ENCODE assay signal across 22 cellular contexts in the genomic region with DNA sequence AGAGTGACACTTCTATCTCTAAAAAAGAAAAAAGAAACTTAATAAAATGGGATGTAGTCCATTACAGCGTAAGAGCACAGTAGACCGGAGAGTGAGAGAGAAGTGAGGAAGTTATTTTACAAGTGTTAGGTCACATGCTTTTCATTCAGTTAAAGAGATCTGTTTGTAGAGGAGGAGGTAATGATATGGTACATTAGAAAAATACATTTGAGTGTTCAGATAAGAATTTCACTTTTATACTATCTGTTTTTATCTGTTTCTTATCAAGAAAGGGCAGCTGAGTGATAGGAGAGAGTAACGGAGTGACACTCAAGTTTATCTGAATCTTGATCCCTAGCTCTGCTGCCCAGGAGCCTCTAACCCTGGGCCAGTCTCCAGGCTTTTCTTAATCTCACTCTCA. TPM values are rescaled to one million over a fixed set of nuclear protein-coding genes. Genes with fewer than 3 reads are reported as not detected.
DNase-seq lines count a peak whose midpoint lies in the region; ATAC-seq and TF ChIP-seq lines count a peak whose summit lies in the region.
"Had no signal": no experiment of that assay in that cellular context is flagged by ENCODE, and none has a peak within 500 bp of the region (broad histone marks: within the 10 kb centered on the region; RNA-seq: fewer than 3 reads in every experiment).

No MANE protein-coding gene starts in this region.

- in situ Hi-C loops in gastrocnemius medialis (cut with MboI; ENCODE audit: low sequenced_read_pairs in 4 of 4): no loop called here

- H3K14ac ChIP-seq in trophoblast cell (ENCODE audit: low read length): no peak overlapping the region

- H2AFZ ChIP-seq in Loucy (ENCODE audit: low read length) (no peak overlapping the region), trophoblast cell (ENCODE audit: insufficient read depth, low read length, poor library complexity) (no peak overlapping the region)

- H3K4me1 ChIP-seq in Loucy (ENCODE audit: insufficient read depth, low read length, poor library complexity, severe bottlenecking) (peaks cover 88% of the 10 kb centered on the region), endocrine pancreas (ENCODE audit: control insufficient read depth, insufficient read depth, low read length) (peaks cover 28% of the 10 kb centered on the region), gastrocnemius medialis (peaks cover 62 to 78% of the 10 kb centered on the region in 2 donors), trophoblast cell (ENCODE audit: control insufficient read depth in 1 of 2, insufficient read depth in 2 of 2, low read length in 2 of 2) (peaks cover 8 to 21% of the 10 kb centered on the region in 2 experiments), foreskin keratinocyte (peaks cover 46% of the 10 kb centered on the region)

- TF ChIP-seq POLR2A in gastrocnemius medialis (IDR thresholded peaks at IDR 0.05): no peak

- H2BK5ac ChIP-seq in trophoblast cell (ENCODE audit: low read depth, low read length, poor library complexity): no peak overlapping the region

- no peak overlapping the region for H4K8ac ChIP-seq in trophoblast cell (ENCODE audit: low read depth, low read length)

- H3K36me3 ChIP-seq in Loucy (ENCODE audit: insufficient read depth, low read length): no peaks in the 10 kb centered on the region
- H3K36me3 ChIP-seq in endocrine pancreas (ENCODE audit: control insufficient read depth, insufficient read depth, low read length): no peaks in the 10 kb centered on the region
- H3K36me3 ChIP-seq in gastrocnemius medialis: no peaks in the 10 kb centered on the region
- H3K36me3 ChIP-seq in trophoblast cell (ENCODE audit: control insufficient read depth in 1 of 2, insufficient read depth in 2 of 2, low read length in 2 of 2): no peaks in the 10 kb centered on the region
- H3K36me3 ChIP-seq: pancreas had no signal

- H3K4me3 ChIP-seq in Loucy (ENCODE audit: low read length, poor library complexity, severe bottlenecking) (peak overlapping the region; percentile 11), endocrine pancreas (ENCODE audit: control insufficient read depth, insufficient read depth, low read length) (peak overlapping the region; percentile 7), gastrocnemius medialis (no peak overlapping the region), trophoblast cell (ENCODE audit: low read depth, low read length) (no peak overlapping the region)
- H3K4me3 ChIP-seq: pancreas had no signal

- no peak for TF ChIP-seq CTCF in Loucy (conservative IDR thresholded peaks at IDR 0.05; ENCODE audit: low read length)
- no peak for TF ChIP-seq CTCF in gastrocnemius medialis (IDR thresholded peaks at IDR 0.05 in 4 of 5, conservative IDR thresholded peaks at IDR 0.05 in 1 of 5)
- no peak for TF ChIP-seq CTCF in foreskin keratinocyte (conservative IDR thresholded peaks at IDR 0.05)

- peak; percentile 68 for DNase-seq in CD1c-positive myeloid dendritic cell (ENCODE audit: extremely low spot score)
- no peak for DNase-seq in gastrocnemius medialis
- DNase-seq in trophoblast cell: no peak
- no peak for DNase-seq in foreskin keratinocyte
- DNase-seq in NCI-H524 treated with DMSO at 0.1 percent for 48 hours (lab: John Stamatoyannopoulos, UW): no peak
- DNase-seq: activated CD8-positive, alpha-beta T cell treated with anti-CD3 and anti-CD28 coated beads for 36 hours; activated naive CD4-positive, alpha-beta T cell treated with anti-CD3 and anti-CD28 coated beads, Interleukin-2, amount 10 ng/mL, durations not matched to agents 7 days and 5 days; activated T-cell treated with anti-CD3 and anti-CD28 coated beads, Interleukin-2, amount 50 U/mL, for 1 hour; anterior cingulate cortex; immature natural killer cell; IMR-90; naive B cell; NCI-H2029 treated with DMSO at 0.1 percent for 48 hours; NCI-H446 treated with DMSO at 0.1 percent for 48 hours; pancreas; SHP77; small intestine; stimulated activated CD4-positive, alpha-beta T cell treated with anti-CD3 and anti-CD28 coated beads, Interleukin-4, amount 100 ng/mL, for 1 hour; T-helper 1 cell had no signal

- peak overlapping the region; percentile 33 for H3K9ac ChIP-seq in Loucy (ENCODE audit: low read depth, low read length, poor library complexity, severe bottlenecking)
- H3K9ac ChIP-seq in endocrine pancreas (ENCODE audit: control insufficient read depth, insufficient read depth, low read length): no peak overlapping the region
- no peak overlapping the region for H3K9ac ChIP-seq in trophoblast cell (ENCODE audit: low read length)

- H3F3A ChIP-seq in Loucy (ENCODE audit: low read depth): peaks cover 15% of the 10 kb centered on the region

- no CpG with 5 or more reads among the region's 3 CpGs for WGBS in trophoblast cell (ENCODE audit: extremely low coverage, insufficient coverage, insufficient read length)

- peaks cover 4% of the 10 kb centered on the region for H4K20me1 ChIP-seq in Loucy (ENCODE audit: insufficient read depth, low read length, poor library complexity, severe bottlenecking)

- H3K9me2 ChIP-seq in Loucy (replicated peaks; ENCODE audit: low read depth, low read length): no peaks in the 10 kb centered on the region

- H3K27ac ChIP-seq in gastrocnemius medialis: peak overlapping the region; percentile 80 to 92 (median 90)
- H3K27ac ChIP-seq in trophoblast cell (ENCODE audit: low read depth, low read length): no peak overlapping the region
- no peak overlapping the region for H3K27ac ChIP-seq in foreskin keratinocyte
- H3K27ac ChIP-seq: pancreas had no signal

- H3K18ac ChIP-seq in trophoblast cell (ENCODE audit: low read length): no peak overlapping the region

- intact Hi-C loops in gastrocnemius medialis (cut with DNase I; ENCODE audit: low total_unique reads): no loop called here

- no peaks in the 10 kb centered on the region for H3K9me3 ChIP-seq in Loucy (ENCODE audit: insufficient read depth, low read depth, low read length)
- no peaks in the 10 kb centered on the region for H3K9me3 ChIP-seq in endocrine pancreas (ENCODE audit: control insufficient read depth, low read length)
- H3K9me3 ChIP-seq in gastrocnemius medialis: no peaks in the 10 kb centered on the region
- no peaks in the 10 kb centered on the region for H3K9me3 ChIP-seq in trophoblast cell (ENCODE audit: insufficient read depth, low read depth, low read length)
- H3K9me3 ChIP-seq: pancreas had no signal

- H2BK120ac ChIP-seq in trophoblast cell (ENCODE audit: insufficient read depth, low read length, poor library complexity): no peak overlapping the region

- no peak overlapping the region for H3K4ac ChIP-seq in trophoblast cell (ENCODE audit: low read depth, low read length)

- H3K4me2 ChIP-seq in Loucy (ENCODE audit: low read depth, low read length, poor library complexity, severe bottlenecking): peak overlapping the region; percentile 57
- no peak overlapping the region for H3K4me2 ChIP-seq in trophoblast cell (ENCODE audit: low read length)

- no peak overlapping the region for H2BK12ac ChIP-seq in trophoblast cell (ENCODE audit: low read length)

- no peak overlapping the region for H2AK5ac ChIP-seq in trophoblast cell (ENCODE audit: low read length)

- H3K79me2 ChIP-seq in Loucy (ENCODE audit: insufficient read depth, low read length) (peaks cover 72% of the 10 kb centered on the region), trophoblast cell (ENCODE audit: control insufficient read depth, insufficient read depth, low read length, poor library complexity) (peaks cover 2% of the 10 kb centered on the region)

- no peak overlapping the region for H3K23ac ChIP-seq in trophoblast cell (ENCODE audit: low read length)

- ATAC-seq in gastrocnemius medialis: no peak
- no peak for ATAC-seq in foreskin keratinocyte
- ATAC-seq: activated CD8-positive, alpha-beta T cell treated with anti-CD3 and anti-CD28 coated beads for 36 hours; WTC11 had no signal

- no peak overlapping the region for H4K91ac ChIP-seq in trophoblast cell (ENCODE audit: low read depth, low read length)

- H3K79me1 ChIP-seq in trophoblast cell (ENCODE audit: low read length): peaks cover 10% of the 10 kb centered on the region

- H3K27me3 ChIP-seq in Loucy (ENCODE audit: insufficient read depth, low read length, poor library complexity, severe bottlenecking) (no peaks in the 10 kb centered on the region), endocrine pancreas (ENCODE audit: control insufficient read depth, insufficient read depth, low read length) (no peaks in the 10 kb centered on the region), gastrocnemius medialis (no peaks in the 10 kb centered on the region), trophoblast cell (ENCODE audit: insufficient read depth, low read length) (no peaks in the 10 kb centered on the region), foreskin keratinocyte (no peaks in the 10 kb centered on the region)
- H3K27me3 ChIP-seq: pancreas had no signal

- H4K12ac ChIP-seq in trophoblast cell (ENCODE audit: low read depth, low read length): no peak overlapping the region

RNA-seq across cellular contexts. Expression of gene FNIP2, which starts 38.9 kb away (rescaled TPM):
- total RNA-seq in gastrocnemius medialis (10 to 100 TPM in 3 of 4 donors, 1 to 10 TPM in 1; 9.9 to 32.8 (median 22.2) TPM), foreskin keratinocyte (13.2 and 13.5 TPM in 2 replicates)
- 8.2 and 8.8 TPM in 2 replicates for polyA plus RNA-seq in trophoblast cell (2013)
- polyA plus RNA-seq in foreskin keratinocyte: 1.3 and 1.7 TPM in 2 replicates

Comparison
In these comparisons a context has a peak if more than half of its experiments do, and no peak if none do; other contexts are left out.
1. H3K4me3 ChIP-seq: peak in Loucy (single experiment) and endocrine pancreas (single experiment); none in gastrocnemius medialis (0 of 4) and trophoblast cell (single experiment).
2. H3K27ac ChIP-seq: peak in gastrocnemius medialis (4 of 4); none in trophoblast cell (single experiment) and foreskin keratinocyte (single experiment).